In the genomic region with DNA sequence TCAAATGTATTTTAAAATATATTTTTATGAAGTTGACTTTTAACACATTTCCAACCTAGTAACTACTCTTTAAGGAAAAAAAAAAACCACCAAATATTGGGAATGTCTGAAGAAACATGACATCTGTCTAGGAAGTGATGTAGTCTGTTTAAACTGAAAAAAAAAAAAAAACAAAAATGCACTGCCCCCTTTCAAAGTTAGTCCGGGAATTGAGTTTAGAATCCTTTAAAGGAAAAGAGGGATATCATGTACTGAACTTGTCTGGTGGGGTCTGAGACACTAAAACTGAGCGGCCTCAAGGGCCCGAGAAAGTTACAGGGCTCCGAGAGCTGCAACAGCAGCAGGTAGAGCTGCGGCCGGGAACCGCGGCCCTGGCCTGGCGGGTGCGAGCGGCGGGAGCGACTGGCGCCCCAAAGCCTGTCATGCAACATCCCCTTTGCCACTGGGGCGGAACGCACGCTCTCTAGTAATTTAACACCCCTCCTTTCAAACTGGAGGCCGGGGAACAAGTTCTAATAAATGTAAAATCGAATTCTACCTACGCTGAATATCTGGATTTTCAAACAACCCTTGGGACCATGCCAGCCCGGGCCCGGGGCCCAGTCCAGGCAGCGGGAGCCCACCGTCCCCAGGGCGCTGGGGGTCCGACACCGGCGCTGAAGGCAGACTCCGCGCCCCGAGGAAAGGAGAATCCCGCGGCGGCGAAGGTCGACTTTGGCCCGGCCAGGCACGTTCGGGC, we compare ENCODE assay signal across 8 cellular contexts. TPM values are rescaled to one million over a fixed set of nuclear protein-coding genes. Genes with fewer than 3 reads are reported as not detected.
DNase-seq lines count a peak whose midpoint lies in the region; ATAC-seq, FAIRE-seq and TF ChIP-seq lines count a peak whose summit lies in the region.

No MANE protein-coding gene starts in this region.

- no peaks in the 10 kb centered on the region for H3K9me1 ChIP-seq in endothelial cell of umbilical vein (replicated peaks; ENCODE audit: control insufficient read depth, extremely low read depth, insufficient read depth, low read length)

- CTCF ChIA-PET in activated CD8-positive, alpha-beta T cell treated with anti-CD3 and anti-CD28 coated beads for 36 hours (lab: Charles Lee) = interaction anchor here (1.0 to 1.5 kb wide), 3 partner anchors 54 to 118 kb away, joined by 3 to 5 read pairs (median 4); no protein-coding TSS in a partner anchor
- CTCF ChIA-PET in endothelial cell of umbilical vein (lab: Charles Lee) = interaction anchor here (0.6 to 2.8 kb wide), 9 partner anchors 11 to 95 kb away, joined by 3 to 19 read pairs (median 6); no protein-coding TSS in a partner anchor

- peak overlapping the region; percentile 87 for H3K27ac Mint-ChIP-seq in activated CD8-positive, alpha-beta T cell treated with anti-CD3 and anti-CD28 coated beads for 36 hours

- POLR2A ChIA-PET in activated CD8-positive, alpha-beta T cell treated with anti-CD3 and anti-CD28 coated beads for 36 hours (lab: Charles Lee) = interaction anchor here (1.1 to 1.4 kb wide), 2 partner anchors 34 to 43 kb away, joined by 3 read pairs; no protein-coding TSS in a partner anchor
- POLR2A ChIA-PET in endothelial cell of umbilical vein (lab: Charles Lee) = interaction anchor here (0.7 to 1.0 kb wide), 4 partner anchors 32 to 82 kb away, joined by 3 to 4 read pairs (median 3); no protein-coding TSS in a partner anchor

- peak overlapping the region; percentile 94 to 96 (median 95) for H3K4me3 ChIP-seq in endothelial cell of umbilical vein (replicated peaks in 1 of 3; ENCODE audit: insufficient read depth in 1 of 3, low read depth in 1 of 3, low read length in 3 of 3)

- peaks cover 9% of the 10 kb centered on the region for H4K20me1 ChIP-seq in endothelial cell of umbilical vein (replicated peaks; ENCODE audit: control insufficient read depth, extremely low read depth, insufficient read depth, low read length)

- H3K27me3 Mint-ChIP-seq in activated CD8-positive, alpha-beta T cell treated with anti-CD3 and anti-CD28 coated beads for 36 hours = no peaks in the 10 kb centered on the region

- peak overlapping the region; percentile 4 for H2AFZ ChIP-seq in endothelial cell of umbilical vein (ENCODE audit: low read depth, low read length)

- TF ChIP-seq POLR2A in endothelial cell of umbilical vein (IDR thresholded peaks at IDR 0.05; ENCODE audit: low read depth, low read length) = no peak

- ATAC-seq in HG02943 (IDR thresholded peaks at IDR 0.05; ENCODE audit: low read depth, unreplicated experiment) = peak; percentile 65
- peak; percentile 65 for ATAC-seq in activated CD8-positive, alpha-beta T cell treated with anti-CD3 and anti-CD28 coated beads for 36 hours

- peaks cover 3% of the 10 kb centered on the region for H3K9me3 Mint-ChIP-seq in activated CD8-positive, alpha-beta T cell treated with anti-CD3 and anti-CD28 coated beads for 36 hours

- H3K36me3 ChIP-seq in endothelial cell of umbilical vein (ENCODE audit: control insufficient read depth in 2 of 2, extremely low read depth in 1 of 2, insufficient read depth in 2 of 2, low read length in 2 of 2) = peaks cover 0 to 2% of the 10 kb centered on the region in 2 experiments

- H3K27me3 ChIP-seq in endothelial cell of umbilical vein (ENCODE audit: control insufficient read depth in 2 of 2, insufficient read depth in 2 of 2, low read length in 2 of 2) = no peaks in the 10 kb centered on the region

- peak; percentile 15 for FAIRE-seq in endothelial cell of umbilical vein (lab: Jason Lieb, UNC)

- H3K9me3 ChIP-seq in endothelial cell of umbilical vein (replicated peaks; ENCODE audit: control insufficient read depth, insufficient read depth, low read length) = no peaks in the 10 kb centered on the region

- TF ChIP-seq CTCF in activated CD8-positive, alpha-beta T cell treated with anti-CD3 and anti-CD28 coated beads for 36 hours (IDR thresholded peaks at IDR 0.05) = no peak
- TF ChIP-seq CTCF in endothelial cell of umbilical vein (IDR thresholded peaks at IDR 0.05; ENCODE audit: extremely low read depth in 1 of 2, insufficient read depth in 1 of 2, low read depth in 1 of 2, low read length in 2 of 2) = no peak

- H3K4me2 ChIP-seq in endothelial cell of umbilical vein (ENCODE audit: insufficient read depth, low read length) = peak overlapping the region; percentile 98

- peak overlapping the region; percentile 96 for H3K27ac ChIP-seq in endothelial cell of umbilical vein (ENCODE audit: insufficient read depth, low read depth, low read length)

- H3K36me3 Mint-ChIP-seq in activated CD8-positive, alpha-beta T cell treated with anti-CD3 and anti-CD28 coated beads for 36 hours (ENCODE audit: low read depth) = peaks cover 12% of the 10 kb centered on the region

- peak; percentile 67 to 68 for DNase-seq in NOMO-1 (lab: John Stamatoyannopoulos, UW; ENCODE audit: unreplicated experiment in 2 of 2)
- no peak for DNase-seq in NOMO-1 treated with dmso at 0.1 percent for 144 hours (lab: John Stamatoyannopoulos, UW; ENCODE audit: unreplicated experiment)
- DNase-seq in NCI-H2171 treated with DMSO at 0.1 percent for 48 hours (lab: John Stamatoyannopoulos, UW) = peak; percentile 68
- peak; percentile 67 for DNase-seq in activated CD8-positive, alpha-beta T cell treated with anti-CD3 and anti-CD28 coated beads for 36 hours
- DNase-seq in endothelial cell of umbilical vein (ENCODE audit: low read depth, low spot score) = peak; percentile 64
- peak; percentile 61 for DNase-seq in midbrain (lab: John Stamatoyannopoulos, UW)
- DNase-seq in stimulated activated CD8-positive, alpha-beta memory T cell treated with anti-CD3 and anti-CD28 coated beads, Interleukin-7, amount 100 ng/mL, for 48 hours (ENCODE audit: extremely low read depth in 1 of 2, low read depth in 1 of 2) = peak; percentile 34 to 35

- peak overlapping the region; percentile 99 for H3K9ac ChIP-seq in endothelial cell of umbilical vein (replicated peaks; ENCODE audit: extremely low read depth, insufficient read depth, low read length)

- BruUV-seq in endothelial cell of umbilical vein (replicated peaks; lab: Mats Ljungman, UMichigan) = TSS peak; percentile 26

- H3K4me3 Mint-ChIP-seq in activated CD8-positive, alpha-beta T cell treated with anti-CD3 and anti-CD28 coated beads for 36 hours = peak overlapping the region; percentile 82

- dilution Hi-C loops in endothelial cell of umbilical vein (cut with MboI; ENCODE audit: extremely low pct_ligation_motif_present, low sequenced_read_pairs) = no loop called here

- intact Hi-C loops in activated CD8-positive, alpha-beta T cell treated with anti-CD3 and anti-CD28 coated beads for 36 hours (cut with micrococcal nuclease) = loop anchor here (5.0 kb wide), 2 partner anchors 52 to 132 kb away; a partner anchor contains a TSS
- intact Hi-C loops in endothelial cell of umbilical vein (cut with micrococcal nuclease) = loop anchor here (1.0 kb wide), 5 partner anchors 22 to 135 kb away; no protein-coding TSS in a partner anchor

- H3K4me1 Mint-ChIP-seq in activated CD8-positive, alpha-beta T cell treated with anti-CD3 and anti-CD28 coated beads for 36 hours (ENCODE audit: low read depth) = peaks cover 42% of the 10 kb centered on the region

- peaks cover 31% of the 10 kb centered on the region for H3K4me1 ChIP-seq in endothelial cell of umbilical vein (ENCODE audit: control insufficient read depth, extremely low read depth, insufficient read depth, low read length)

- peaks cover 55% of the 10 kb centered on the region for H3K79me2 ChIP-seq in endothelial cell of umbilical vein (ENCODE audit: control insufficient read depth, insufficient read depth, low read length)

TF ChIP-seq in endothelial cell of umbilical vein, 7 proteins besides CTCF, POLR2A, EP300 and RAD21:
- TF ChIP-seq JUN (IDR thresholded peaks at IDR 0.05; ENCODE audit: borderline replicate concordance, insufficient read depth, insufficient read length, low read depth) = no peak
- TF ChIP-seq, protein P1, sequence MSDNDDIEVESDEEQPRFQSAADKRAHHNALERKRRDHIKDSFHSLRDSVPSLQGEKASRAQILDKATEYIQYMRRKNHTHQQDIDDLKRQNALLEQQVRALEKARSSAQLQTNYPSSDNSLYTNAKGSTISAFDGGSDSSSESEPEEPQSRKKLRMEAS (IDR thresholded peaks at IDR 0.05; ENCODE audit: insufficient read depth, insufficient read length) = no peak
- TF ChIP-seq POLR2AphosphoS5 (IDR thresholded peaks at IDR 0.05; ENCODE audit: insufficient read depth, low read depth, low read length) = no peak
- no peak for TF ChIP-seq GATA2 (IDR thresholded peaks at IDR 0.05; ENCODE audit: insufficient read depth, insufficient read length, low read depth, low read length)
- TF ChIP-seq EZH2 (IDR thresholded peaks at IDR 0.05; ENCODE audit: borderline replicate concordance, low read depth, low read length, severe bottlenecking) = no peak
- no peak for TF ChIP-seq FOS (IDR thresholded peaks at IDR 0.05; ENCODE audit: borderline replicate concordance, insufficient read depth, low read length)
- TF ChIP-seq MYC (IDR thresholded peaks at IDR 0.05; ENCODE audit: low read depth, low read length) = no peak

RNA-seq across cellular contexts. Expression of a gene that starts 0.8 kb away (rescaled TPM):
- total RNA-seq in activated CD8-positive, alpha-beta T cell treated with anti-CD3 and anti-CD28 coated beads for 36 hours = 10 to 100 TPM; 37.8 to 41.2 TPM
- total RNA-seq in endothelial cell of umbilical vein = 239 and 280 TPM in 2 replicates
- polyA plus RNA-seq in endothelial cell of umbilical vein = 33.3 and 47.9 TPM in 2 replicates
- 79.1 and 82.2 TPM in 2 replicates for polyA plus RNA-seq in endothelial cell of umbilical vein (2011; cell fraction: cytosol; rRNA removed)
- polyA plus RNA-seq in endothelial cell of umbilical vein (2011; cell fraction: nucleus; rRNA removed) = 117 and 139 TPM in 2 replicates
- 142 and 171 TPM in 2 replicates for polyA plus RNA-seq in endothelial cell of umbilical vein (2012)
- polyA minus RNA-seq in endothelial cell of umbilical vein = 112 and 147 TPM in 2 replicates
- 67.5 TPM for polyA minus RNA-seq in endothelial cell of umbilical vein (2011; cell fraction: cytosol; rRNA and poly(A)+ RNA removed)
- 82.8 and 95.4 TPM in 2 replicates for polyA minus RNA-seq in endothelial cell of umbilical vein (2011; cell fraction: nucleus; rRNA and poly(A)+ RNA removed)
